ENCODE assay signal across 2 cellular contexts in genomic region chr15:80763235-80763634, GRCh38. TPM values are rescaled to one million over a fixed set of nuclear protein-coding genes. Genes with fewer than 3 reads are reported as not detected.
"Had no signal": no experiment of that assay in that cellular context is flagged by ENCODE, and none has a peak within 500 bp of the region (broad histone marks: within the 10 kb centered on the region; RNA-seq: fewer than 3 reads in every experiment).

No MANE protein-coding gene starts in this region.

RNA-seq across cellular contexts. Expression of gene CEMIP, which starts 15.9 kb away (rescaled TPM):
- total RNA-seq: OCI-LY7, Right ventricle myocardium superior had no signal
